ENCODE assay signal across 16 cellular contexts in genomic region chr2:86028763-86029381, GRCh38.
DNase-seq lines count a peak whose midpoint lies in the region; TF ChIP-seq lines count a peak whose summit lies in the region.
"Had no signal": no experiment of that assay in that cellular context is flagged by ENCODE, and none has a peak within 500 bp of the region (broad histone marks: within the 10 kb centered on the region; RNA-seq: fewer than 3 reads in every experiment).

No MANE protein-coding gene starts in this region.

- no peak for TF ChIP-seq EP300 in sigmoid colon (IDR thresholded peaks at IDR 0.05)

- peak overlapping the region in 1 of 4 donors; percentile 47 for H3K27ac ChIP-seq in sigmoid colon
- H3K27ac ChIP-seq: foreskin keratinocyte had no signal

- DNase-seq in dermis microvascular lymphatic vessel endothelial cell (ENCODE audit: low read depth in 2 of 2) (peak; percentile 83 to 93), iris pigment epithelial cell (ENCODE audit: low read depth) (peak; percentile 40), sigmoid colon (peak; percentile 82), LoVo (ENCODE audit: low spot score) (no peak), NCI-H1092 (lab: John Stamatoyannopoulos, UW) (no peak), HCEC 1CT (no peak), NOMO-1 treated with DMSO at 0.1 percent for 48 hours (lab: John Stamatoyannopoulos, UW; ENCODE audit: unreplicated experiment) (no peak)
- DNase-seq: endodermal cell, foreskin keratinocyte, MG63, midbrain, NCI-H2029, NCI-H510A treated with DMSO at 0.1 percent for 48 hours, OCI-M1 had no signal

- TF ChIP-seq CTCF in sigmoid colon (IDR thresholded peaks at IDR 0.05) = no peak

- H3K36me3 ChIP-seq in sigmoid colon = peaks cover 10 to 77% (median 60%) of the 10 kb centered on the region in 4 donors

- no peak for TF ChIP-seq POLR2A in sigmoid colon (IDR thresholded peaks at IDR 0.05)

- no peaks in the 10 kb centered on the region for H3K9me3 ChIP-seq in sigmoid colon
- H3K9me3 ChIP-seq: MG63 had no signal

- peaks cover 0 to 5% (median 0%) of the 10 kb centered on the region in 4 donors for H3K4me1 ChIP-seq in sigmoid colon
- H3K4me1 ChIP-seq: foreskin keratinocyte had no signal

- intact Hi-C loops in sigmoid colon (cut with DNase I) = no loop called here

- H3K4me3 ChIP-seq in sigmoid colon = no peak overlapping the region
- H3K4me3 ChIP-seq: MG63, smooth muscle cell had no signal

- WGBS in sigmoid colon, 2 donors = 89 to 93% methylated on average over 13 of the region's 13 CpGs

- H3K27me3 ChIP-seq in sigmoid colon = no peaks in the 10 kb centered on the region
- H3K27me3 ChIP-seq: foreskin keratinocyte, MG63 had no signal

TF ChIP-seq in PFSK-1, 5 proteins besides CTCF, POLR2A, EP300 and RAD21:
- TF ChIP-seq FOXP2 (optimal IDR thresholded peaks at IDR 0.05; ENCODE audit: borderline replicate concordance, extremely low read depth, extremely low read length, insufficient read depth) = peak; percentile 37
- no peak for TF ChIP-seq REST (IDR thresholded peaks at IDR 0.05; ENCODE audit: insufficient read depth in 1 of 2, low read depth in 2 of 2, low read length in 2 of 2)
- no peak for TF ChIP-seq TAF1 (IDR thresholded peaks at IDR 0.05; ENCODE audit: borderline replicate concordance, insufficient read depth, low read length)
- no peak for TF ChIP-seq POLR2AphosphoS5 (IDR thresholded peaks at IDR 0.05; ENCODE audit: low read depth, low read length)
- TF ChIP-seq SIN3A (IDR thresholded peaks at IDR 0.05; ENCODE audit: borderline replicate concordance, insufficient read depth, low read length) = no peak

Comparison
In these comparisons a context has a peak if more than half of its experiments do, and no peak if none do; other contexts are left out.
1. DNase-seq: peak in dermis microvascular lymphatic vessel endothelial cell (2 of 2), iris pigment epithelial cell (single experiment) and sigmoid colon (single experiment); none in LoVo (single experiment), NCI-H1092 (single experiment), HCEC 1CT (single experiment) and NOMO-1 treated with DMSO at 0.1 percent for 48 hours (single experiment).